Comparison of ENCODE assay signal across 1 cellular context in genomic region chr21:37742532-37742931, GRCh38.
TF ChIP-seq lines count a peak whose summit lies in the region.

No MANE protein-coding gene starts in this region.

TF ChIP-seq in IMR-90, 13 proteins besides CTCF, POLR2A, EP300 and RAD21 (continued from another document):
- no peak for TF ChIP-seq MXI1 (IDR thresholded peaks at IDR 0.05; ENCODE audit: borderline replicate concordance, low read depth, low read length)
- TF ChIP-seq CEBPB (IDR thresholded peaks at IDR 0.05; ENCODE audit: low read depth, low read length): no peak
- no peak for TF ChIP-seq CHD1 (IDR thresholded peaks at IDR 0.05; ENCODE audit: low read depth, low read length)
- TF ChIP-seq MAFK (IDR thresholded peaks at IDR 0.05; ENCODE audit: low read depth, low read length): no peak
